ENCODE assay signal across 8 cellular contexts in the genomic region with DNA sequence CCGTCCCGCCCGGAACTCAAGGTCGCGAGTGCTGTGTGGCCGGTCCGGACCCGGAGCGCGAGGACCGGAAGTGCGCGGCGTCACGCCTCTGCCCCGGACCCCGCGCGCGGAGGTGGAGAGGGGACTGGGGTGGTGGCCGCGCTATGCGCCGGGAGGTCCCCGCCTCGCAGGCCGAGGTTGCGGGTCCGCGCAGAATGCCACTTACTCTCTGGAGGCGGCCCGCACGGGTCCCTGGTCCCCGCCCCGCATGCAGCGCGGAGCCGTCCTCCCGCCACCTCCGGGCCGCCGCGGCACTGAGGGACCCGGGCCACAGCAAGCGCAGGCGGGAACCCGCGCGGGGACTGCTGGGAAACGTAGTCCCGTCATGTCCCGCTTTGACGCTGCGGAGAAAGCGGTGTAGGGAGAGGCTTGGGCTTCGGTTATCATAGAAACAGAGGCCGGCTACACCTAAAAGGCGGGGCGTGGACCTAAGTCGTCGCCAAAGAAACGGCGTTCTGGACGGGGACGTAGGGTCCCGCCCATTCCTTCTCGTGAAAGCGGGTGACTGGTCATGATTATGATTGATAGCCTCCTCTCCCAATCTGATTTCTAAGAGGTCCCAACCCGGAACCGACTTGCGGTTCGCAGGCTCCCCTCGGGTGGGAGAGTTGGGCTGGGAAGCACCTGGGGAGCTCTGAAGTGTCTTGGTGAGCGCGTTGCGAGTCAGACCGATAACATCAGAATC. TPM values are rescaled to one million over a fixed set of nuclear protein-coding genes. Genes with fewer than 3 reads are reported as not detected.
DNase-seq lines count a peak whose midpoint lies in the region; ATAC-seq, FAIRE-seq and TF ChIP-seq lines count a peak whose summit lies in the region.

Gene ZNF837, minus strand, starts transcription at position 295 of the 724 bp plus-strand sequence. CDS start 11,698 bp downstream, outside the sequence.

- H3K27ac ChIP-seq in adipose tissue (ENCODE audit: low read depth, low read length) (peak within 1 kb of the TSS; percentile 76), cardiac muscle cell (peak within 1 kb of the TSS; percentile 77), pancreas (peak within 1 kb of the TSS; percentile 74 to 95 (median 88)), tibial artery (peak within 1 kb of the TSS; percentile 87 to 95)

- TF ChIP-seq CTCF in cardiac muscle cell (IDR thresholded peaks at IDR 0.05; ENCODE audit: low read depth, low read length): no peak
- no peak for TF ChIP-seq CTCF in pancreas (IDR thresholded peaks at IDR 0.05)
- peak in 1 of 2 experiments; percentile 30 for TF ChIP-seq CTCF in tibial artery (IDR thresholded peaks at IDR 0.05)

- TF ChIP-seq POLR2A in GM12892 (IDR thresholded peaks at IDR 0.05; ENCODE audit: low read depth, low read length): peak; percentile 82; the same call in 1 of the 2 replicates

- H3K9me3 ChIP-seq in cardiac muscle cell (ENCODE audit: low read depth) (no peaks in the 10 kb centered on the region), pancreas (no peaks in the 10 kb centered on the region), tibial artery (no peaks in the 10 kb centered on the region)

- H3K4me1 ChIP-seq in cardiac muscle cell (ENCODE audit: low read depth) (peaks cover 11% of the 10 kb centered on the region), pancreas (peaks cover 0 to 25% (median 9%) of the 10 kb centered on the region in 3 donors), tibial artery (peaks cover 6 to 34% (median 29%) of the 10 kb centered on the region in 4 donors)

- 0 to 1% (median 0%) methylated on average over 74 to 77 of the region's 77 CpGs for WGBS in adipose tissue, 3 donors
- WGBS in pancreas, 2 donors: 0 to 1% methylated on average over 60 to 77 of the region's 77 CpGs

- H3K36me3 ChIP-seq in cardiac muscle cell (no peaks in the 10 kb centered on the region), pancreas (no peaks in the 10 kb centered on the region), tibial artery (no peaks in the 10 kb centered on the region)

- H3K4me3 ChIP-seq in cardiac muscle cell (peak within 1 kb of the TSS; percentile 50), pancreas (peak within 1 kb of the TSS; percentile 41 to 93 (median 80)), tibial artery (peak within 1 kb of the TSS; percentile 66 to 90)

- no peaks in the 10 kb centered on the region for H3K27me3 ChIP-seq in cardiac muscle cell
- H3K27me3 ChIP-seq in pancreas: no peaks in the 10 kb centered on the region
- H3K27me3 ChIP-seq in tibial artery: no peaks in the 10 kb centered on the region

- DNase-seq in GM12892 (ENCODE audit: insufficient read length): peak; percentile 94
- peak; percentile 100 for DNase-seq in NCI-H1436 (lab: John Stamatoyannopoulos, UW)
- DNase-seq in SW480 (ENCODE audit: low spot score): peak; percentile 100
- DNase-seq in cardiac muscle cell (ENCODE audit: low read depth in 1 of 2, low spot score in 1 of 2): peak; percentile 100
- peak; percentile 95 to 100 (median 99) for DNase-seq in pancreas
- DNase-seq in tibial artery: peak; percentile 98 to 100

- ATAC-seq in HG02840 (IDR thresholded peaks at IDR 0.05; ENCODE audit: low FRiP score, unreplicated experiment): peak; percentile 84
- ATAC-seq in pancreas: peak; percentile 91 to 94 (median 92)

- peak; percentile 98 for FAIRE-seq in GM12892 (lab: Jason Lieb, UNC)
- peak; percentile 96 for FAIRE-seq in pancreas (lab: Jason Lieb, UNC)

- intact Hi-C loops in pancreas (cut with DNase I) (no loop called here), tibial artery (cut with DNase I; ENCODE audit: low total_unique reads) (loop anchor here (2.0 kb wide), 1 partner anchor 18 kb away; the partner anchor contains the start of gene ZNF497)

RNA-seq across cellular contexts. Expression of gene ZNF837, which starts in this region (rescaled TPM):
- not detected for polyA plus RNA-seq in GM12892 (2012; ENCODE audit: missing spikeins)
- polyA plus RNA-seq in adipose tissue (1 to 10 TPM in 2 of 3 donors, under 1 TPM in 1; 0.56 to 1.6 (median 1.0) TPM), cardiac muscle cell (7.6 and 8.9 TPM in 2 replicates), pancreas (1 to 10 TPM; 3.1 to 3.8 TPM)
- total RNA-seq in cardiac muscle cell (9.1 and 12.6 TPM in 2 replicates), pancreas (1 to 10 TPM; 1.1 to 1.9 (median 1.7) TPM)

Comparison
In these comparisons a context has a peak if more than half of its experiments do, and no peak if none do; other contexts are left out.
1. Peak in every context shown above with its lines: DNase-seq, ATAC-seq, H3K4me3 ChIP-seq and H3K27ac ChIP-seq.